8 cellular contexts compared by ENCODE assay signal in the genomic region with DNA sequence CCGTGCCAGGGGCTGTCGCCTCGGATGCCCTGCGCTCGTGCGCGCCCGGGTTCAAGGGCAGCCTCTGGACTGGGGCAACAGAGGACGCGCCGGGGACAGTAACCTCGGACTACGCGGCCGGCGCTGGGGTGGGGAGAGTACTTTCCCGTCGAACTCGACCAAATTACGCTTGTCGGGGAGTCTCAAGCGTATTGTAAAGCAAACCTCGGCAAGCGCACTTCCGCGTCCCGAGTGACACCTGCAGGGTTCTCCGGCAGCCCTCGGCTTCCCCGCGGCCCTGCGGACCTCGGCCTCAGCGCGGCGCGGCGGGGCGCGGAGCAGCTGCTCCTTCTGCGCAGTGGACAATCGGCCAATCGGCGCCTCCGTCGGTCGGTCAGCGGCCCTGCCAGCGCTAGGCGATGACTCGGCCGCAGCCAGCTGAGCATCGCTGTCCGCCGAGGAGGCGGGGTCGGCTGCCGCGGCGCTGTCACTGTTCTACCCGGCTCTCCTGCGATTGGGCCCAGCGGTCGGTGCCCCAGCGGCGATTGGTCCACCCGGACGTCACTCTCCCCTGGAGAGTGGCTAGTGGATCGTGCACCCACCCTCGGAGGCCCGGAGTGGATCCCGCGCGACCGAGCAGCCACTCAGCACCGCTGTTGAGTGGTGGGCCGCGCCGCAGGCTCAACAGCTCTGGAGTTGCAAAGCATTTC. TPM values are rescaled to one million over a fixed set of nuclear protein-coding genes. Genes with fewer than 3 reads are reported as not detected.
DNase-seq lines count a peak whose midpoint lies in the region; ATAC-seq and TF ChIP-seq lines count a peak whose summit lies in the region.

A gene with protein sequence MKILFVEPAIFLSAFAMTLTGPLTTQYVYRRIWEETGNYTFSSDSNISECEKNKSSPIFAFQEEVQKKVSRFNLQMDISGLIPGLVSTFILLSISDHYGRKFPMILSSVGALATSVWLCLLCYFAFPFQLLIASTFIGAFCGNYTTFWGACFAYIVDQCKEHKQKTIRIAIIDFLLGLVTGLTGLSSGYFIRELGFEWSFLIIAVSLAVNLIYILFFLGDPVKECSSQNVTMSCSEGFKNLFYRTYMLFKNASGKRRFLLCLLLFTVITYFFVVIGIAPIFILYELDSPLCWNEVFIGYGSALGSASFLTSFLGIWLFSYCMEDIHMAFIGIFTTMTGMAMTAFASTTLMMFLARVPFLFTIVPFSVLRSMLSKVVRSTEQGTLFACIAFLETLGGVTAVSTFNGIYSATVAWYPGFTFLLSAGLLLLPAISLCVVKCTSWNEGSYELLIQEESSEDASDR (minus strand): TSS at position 433 of the 689 bp plus-strand sequence. CDS start 972 bp downstream, outside the sequence.

- H3K9me3 ChIP-seq in Panc1 (ENCODE audit: control insufficient read depth, insufficient read depth, low read depth, low read length) = no peaks in the 10 kb centered on the region
- no peaks in the 10 kb centered on the region for H3K9me3 ChIP-seq in esophagus squamous epithelium

- CTCF ChIA-PET in Panc1 (lab: Charles Lee) = no interaction called here

- peak within 1 kb of the TSS; percentile 91 to 98 (median 94) for H3K4me3 Mint-ChIP-seq in naive B cell
- H3K4me3 Mint-ChIP-seq in stimulated activated effector memory CD8-positive, alpha-beta T cell treated with anti-CD3 and anti-CD28 coated beads, Interleukin-12 subunit alpha, Interleukin-12 subunit beta, amount 100 ng/mL, for 72 hours = peak within 1 kb of the TSS; percentile 94

- H3K36me3 ChIP-seq in Panc1 (ENCODE audit: control insufficient read depth, insufficient read depth, low read length) (no peaks in the 10 kb centered on the region), esophagus squamous epithelium (no peaks in the 10 kb centered on the region)

- no peaks in the 10 kb centered on the region for H3K9me3 Mint-ChIP-seq in naive B cell
- H3K9me3 Mint-ChIP-seq in stimulated activated effector memory CD8-positive, alpha-beta T cell treated with anti-CD3 and anti-CD28 coated beads, Interleukin-12 subunit alpha, Interleukin-12 subunit beta, amount 100 ng/mL, for 72 hours = no peaks in the 10 kb centered on the region

- 0% methylated on average over 3 to 24 of the region's 79 CpGs for WGBS in esophagus squamous epithelium, 2 donors

- H3K4me3 ChIP-seq in Panc1 (ENCODE audit: low read depth in 2 of 2, low read length in 2 of 2) (peak within 1 kb of the TSS; percentile 68 to 71), esophagus squamous epithelium (peak within 1 kb of the TSS; percentile 61 to 78 (median 70))

- peak within 1 kb of the TSS; percentile 90 to 99 (median 96) for H3K27ac Mint-ChIP-seq in naive B cell
- peak within 1 kb of the TSS; percentile 92 for H3K27ac Mint-ChIP-seq in stimulated activated effector memory CD8-positive, alpha-beta T cell treated with anti-CD3 and anti-CD28 coated beads, Interleukin-12 subunit alpha, Interleukin-12 subunit beta, amount 100 ng/mL, for 72 hours

- H3K27me3 Mint-ChIP-seq in naive B cell = no peaks in the 10 kb centered on the region

- intact Hi-C loops in Panc1 (cut with micrococcal nuclease; ENCODE audit: unreplicated experiment) = no loop called here
- intact Hi-C loops in esophagus squamous epithelium (cut with DNase I) = no loop called here

- peaks cover 23 to 37% (median 25%) of the 10 kb centered on the region in 3 donors for H3K4me1 Mint-ChIP-seq in naive B cell
- H3K4me1 Mint-ChIP-seq in stimulated activated effector memory CD8-positive, alpha-beta T cell treated with anti-CD3 and anti-CD28 coated beads, Interleukin-12 subunit alpha, Interleukin-12 subunit beta, amount 100 ng/mL, for 72 hours = peaks cover 31% of the 10 kb centered on the region

- no peaks in the 10 kb centered on the region for H3K36me3 Mint-ChIP-seq in naive B cell
- H3K36me3 Mint-ChIP-seq in stimulated activated effector memory CD8-positive, alpha-beta T cell treated with anti-CD3 and anti-CD28 coated beads, Interleukin-12 subunit alpha, Interleukin-12 subunit beta, amount 100 ng/mL, for 72 hours = peaks cover 8% of the 10 kb centered on the region

- H3K27ac ChIP-seq in Panc1 (ENCODE audit: low read length) (peak within 1 kb of the TSS; percentile 77), esophagus squamous epithelium (peak within 1 kb of the TSS; percentile 85 to 96 (median 92))

- peak in 2 of 4 donors; percentile 72 to 81 for TF ChIP-seq POLR2A in esophagus squamous epithelium (IDR thresholded peaks at IDR 0.05)

- in situ Hi-C loops in Panc1 (cut with HindIII; ENCODE audit: low pct_unique_long_range_greater_than_20kb, low sequenced_read_pairs) = no loop called here

- peak; percentile 99 for ATAC-seq in GM21515 (IDR thresholded peaks at IDR 0.05; ENCODE audit: unreplicated experiment)
- ATAC-seq in Panc1 = peak; percentile 99
- peak; percentile 93 to 95 for ATAC-seq in naive B cell (ENCODE audit: low read depth in 2 of 2)
- peak; percentile 99 for ATAC-seq in stimulated activated effector memory CD8-positive, alpha-beta T cell treated with anti-CD3 and anti-CD28 coated beads, Interleukin-12 subunit alpha, Interleukin-12 subunit beta, amount 100 ng/mL, for 72 hours

- H3K4me1 ChIP-seq in Panc1 (ENCODE audit: control insufficient read depth, insufficient read depth, low read length) (peaks cover 11% of the 10 kb centered on the region), esophagus squamous epithelium (peaks cover 13 to 36% (median 15%) of the 10 kb centered on the region in 3 donors)

- DNase-seq in DMS153 (lab: John Stamatoyannopoulos, UW) (peak; percentile 88), HuH-7 (ENCODE audit: low spot score) (peak; percentile 96), Panc1 (ENCODE audit: low read depth, low spot score) (peak; percentile 52), activated T-helper 1 cell treated with Interleukin-2 at 50 U/mL for 16 hours (ENCODE audit: low read depth) (peak; percentile 96), esophagus squamous epithelium (lab: John Stamatoyannopoulos, UW) (peak; percentile 74), naive B cell (peak; percentile 96)
- peak; percentile 89 to 96 for DNase-seq in stimulated activated effector memory CD8-positive, alpha-beta T cell treated with anti-CD3 and anti-CD28 coated beads, Interleukin-12 subunit alpha, Interleukin-12 subunit beta, amount 100 ng/mL, for 72 hours (ENCODE audit: low spot score in 2 of 2)

- POLR2A ChIA-PET in Panc1 (lab: Charles Lee) = no interaction called here

- no TSS peak for BruUV-seq in Panc1 (replicated peaks; lab: Mats Ljungman, UMichigan)

- no peak for TF ChIP-seq CTCF in Panc1 (IDR thresholded peaks at IDR 0.05)
- TF ChIP-seq CTCF in esophagus squamous epithelium (IDR thresholded peaks at IDR 0.05) = peak in 1 of 6 experiments; percentile 9

- H3K27me3 ChIP-seq in Panc1 (ENCODE audit: control insufficient read depth, insufficient read depth, low read length) = no peaks in the 10 kb centered on the region
- H3K27me3 ChIP-seq in esophagus squamous epithelium = no peaks in the 10 kb centered on the region

RNA-seq across cellular contexts. Expression of the gene that starts here (rescaled TPM):
- total RNA-seq in Panc1 (2021; ENCODE audit: unreplicated experiment) = 5.5 TPM
- 4.8 TPM for polyA plus RNA-seq in Panc1 (2012; ENCODE audit: insufficient read length)
- 1 to 10 TPM in 3 of 4 donors, under 1 TPM in 1; 0.99 to 8.0 (median 3.1) TPM for total RNA-seq in esophagus squamous epithelium
- 10 to 100 TPM; 31.4 to 44.5 (median 32.5) TPM for polyA plus RNA-seq in naive B cell (ENCODE audit: low read depth in 6 of 6)

Comparison
In these comparisons a context has a peak if more than half of its experiments do, and no peak if none do; other contexts are left out.
1. Peak in every context shown above with its lines: DNase-seq, ATAC-seq, H3K4me3 ChIP-seq and H3K27ac ChIP-seq.